Comparison of ENCODE assay signal across 1 cellular context in genomic region chr7:123634011-123634573, GRCh38.
TF ChIP-seq lines count a peak whose summit lies in the region.

No MANE protein-coding gene starts in this region.

TF ChIP-seq in K562, 482 proteins besides CTCF, POLR2A, EP300 and RAD21:
- TF ChIP-seq, protein P1, sequence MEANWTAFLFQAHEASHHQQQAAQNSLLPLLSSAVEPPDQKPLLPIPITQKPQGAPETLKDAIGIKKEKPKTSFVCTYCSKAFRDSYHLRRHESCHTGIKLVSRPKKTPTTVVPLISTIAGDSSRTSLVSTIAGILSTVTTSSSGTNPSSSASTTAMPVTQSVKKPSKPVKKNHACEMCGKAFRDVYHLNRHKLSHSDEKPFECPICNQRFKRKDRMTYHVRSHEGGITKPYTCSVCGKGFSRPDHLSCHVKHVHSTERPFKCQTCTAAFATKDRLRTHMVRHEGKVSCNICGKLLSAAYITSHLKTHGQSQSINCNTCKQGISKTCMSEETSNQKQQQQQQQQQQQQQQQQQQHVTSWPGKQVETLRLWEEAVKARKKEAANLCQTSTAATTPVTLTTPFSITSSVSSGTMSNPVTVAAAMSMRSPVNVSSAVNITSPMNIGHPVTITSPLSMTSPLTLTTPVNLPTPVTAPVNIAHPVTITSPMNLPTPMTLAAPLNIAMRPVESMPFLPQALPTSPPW (CRISPR knock-in tag; IDR thresholded peaks at IDR 0.05) = peak; percentile 19; the same call in 1 of the 2 replicates
TF ChIP-seq in K562: peak in this region for 1; not testable (repeated sequence) for 481.
